In genomic region chr15:52379395-52380111, GRCh38 we compare ENCODE assay signal across 11 cellular contexts.
DNase-seq lines count a peak whose midpoint lies in the region; ATAC-seq and TF ChIP-seq lines count a peak whose summit lies in the region.
"Had no signal": no experiment of that assay in that cellular context is flagged by ENCODE, and none has a peak within 500 bp of the region (broad histone marks: within the 10 kb centered on the region; RNA-seq: fewer than 3 reads in every experiment).

No MANE protein-coding gene starts in this region.

- WGBS in GM23248 (ENCODE audit: low coverage in 1 of 2, low lambda C conversion rate in 2 of 2, missing lambda C conversion rate in 2 of 2), 2 experiments: 85% methylated on average over 14 of the region's 14 CpGs

- DNase-seq in GM13977 (ENCODE audit: low spot score) (peak; percentile 61), SHP77 treated with DMSO at 0.1 percent for 48 hours (lab: John Stamatoyannopoulos, UW) (no peak), GM23248 (no peak), NOMO-1 treated with dmso at 0.1 percent for 144 hours (lab: John Stamatoyannopoulos, UW; ENCODE audit: unreplicated experiment) (no peak)
- DNase-seq in activated T-helper 1 cell treated with anti-CD3 and anti-CD28 coated beads, Interleukin-12 subunit alpha, Interleukin-12 subunit beta, Interleukin-2, Interleukin-4 antibody, amounts not matched to agents 30 ng/mL and 10 ng/mL and 1 ng/mL, durations not matched to agents 14 hours and 24 hours and 36 hours (ENCODE audit: low spot score): no peak
- DNase-seq: DND-41, left ventricle myocardium superior had no signal

- intact Hi-C loops in activated T-helper 1 cell treated with anti-CD3 and anti-CD28 coated beads, Interleukin-12 subunit alpha, Interleukin-12 subunit beta, Interleukin-2, Interleukin-4 antibody, amounts not matched to agents 30 ng/mL and 10 ng/mL and 1 ng/mL, durations not matched to agents 14 hours and 24 hours and 36 hours (cut with micrococcal nuclease): loop anchor here (2.0 kb wide), 2 partner anchors 85 to 179 kb away; no protein-coding TSS in a partner anchor

- peaks cover 30% of the 10 kb centered on the region for H3K4me1 Mint-ChIP-seq in activated T-helper 1 cell treated with anti-CD3 and anti-CD28 coated beads, Interleukin-12 subunit alpha, Interleukin-12 subunit beta, Interleukin-2, Interleukin-4 antibody, amounts not matched to agents 30 ng/mL and 10 ng/mL and 1 ng/mL, durations not matched to agents 14 hours and 24 hours and 36 hours (ENCODE audit: low read depth)

- H3K4me3 ChIP-seq in GM23248: no peak overlapping the region

- ATAC-seq in GM19324 (IDR thresholded peaks at IDR 0.05; ENCODE audit: low FRiP score, unreplicated experiment) (peak; percentile 56), HG02970 (IDR thresholded peaks at IDR 0.05; ENCODE audit: low FRiP score, unreplicated experiment) (peak; percentile 52), SK-N-SH treated with all-trans-retinoic acid at 6 μM for 48 hours (no peak)
- ATAC-seq: left ventricle myocardium superior had no signal

- no peaks in the 10 kb centered on the region for H3K9me3 ChIP-seq in GM23248 (ENCODE audit: low read depth)

- H3K36me3 Mint-ChIP-seq in activated T-helper 1 cell treated with anti-CD3 and anti-CD28 coated beads, Interleukin-12 subunit alpha, Interleukin-12 subunit beta, Interleukin-2, Interleukin-4 antibody, amounts not matched to agents 30 ng/mL and 10 ng/mL and 1 ng/mL, durations not matched to agents 14 hours and 24 hours and 36 hours (ENCODE audit: low read depth): peaks cover 45% of the 10 kb centered on the region

- H3K9me3 Mint-ChIP-seq in activated T-helper 1 cell treated with anti-CD3 and anti-CD28 coated beads, Interleukin-12 subunit alpha, Interleukin-12 subunit beta, Interleukin-2, Interleukin-4 antibody, amounts not matched to agents 30 ng/mL and 10 ng/mL and 1 ng/mL, durations not matched to agents 14 hours and 24 hours and 36 hours: no peaks in the 10 kb centered on the region

- no peaks in the 10 kb centered on the region for H3K9me2 ChIP-seq in GM23248 (ENCODE audit: insufficient read depth)

- no peaks in the 10 kb centered on the region for H4K20me1 ChIP-seq in GM23248 (ENCODE audit: insufficient read depth)

- peak overlapping the region; percentile 43 for H3K27ac Mint-ChIP-seq in activated T-helper 1 cell treated with anti-CD3 and anti-CD28 coated beads, Interleukin-12 subunit alpha, Interleukin-12 subunit beta, Interleukin-2, Interleukin-4 antibody, amounts not matched to agents 30 ng/mL and 10 ng/mL and 1 ng/mL, durations not matched to agents 14 hours and 24 hours and 36 hours

- no peak overlapping the region for H3K4me2 ChIP-seq in GM23248 (ENCODE audit: unreplicated experiment)

- no peaks in the 10 kb centered on the region for H3K79me2 ChIP-seq in GM23248 (ENCODE audit: insufficient read depth)

- H3K27ac ChIP-seq in GM23248: no peak overlapping the region
- H3K27ac ChIP-seq: RWPE1 had no signal

- H3F3A ChIP-seq in GM23248 (ENCODE audit: insufficient read depth): no peaks in the 10 kb centered on the region

- H3K9ac ChIP-seq in GM23248: no peak overlapping the region

- H3K4me3 Mint-ChIP-seq in activated T-helper 1 cell treated with anti-CD3 and anti-CD28 coated beads, Interleukin-12 subunit alpha, Interleukin-12 subunit beta, Interleukin-2, Interleukin-4 antibody, amounts not matched to agents 30 ng/mL and 10 ng/mL and 1 ng/mL, durations not matched to agents 14 hours and 24 hours and 36 hours: no peak overlapping the region

- in situ Hi-C loops in GM13977 (cut with MboI; ENCODE audit: low pct_unique_long_range_greater_than_20kb, low sequenced_read_pairs, unreplicated experiment) (no loop called here), GM23248 (cut with MboI) (no loop called here)

- no peaks in the 10 kb centered on the region for H3K27me3 Mint-ChIP-seq in activated T-helper 1 cell treated with anti-CD3 and anti-CD28 coated beads, Interleukin-12 subunit alpha, Interleukin-12 subunit beta, Interleukin-2, Interleukin-4 antibody, amounts not matched to agents 30 ng/mL and 10 ng/mL and 1 ng/mL, durations not matched to agents 14 hours and 24 hours and 36 hours (ENCODE audit: insufficient read depth)

- no peak for TF ChIP-seq CTCF in GM13977 (IDR thresholded peaks at IDR 0.05; ENCODE audit: extremely low read depth, insufficient read depth, missing control alignments)

- H3K27me3 ChIP-seq in GM23248 (replicated peaks; ENCODE audit: insufficient read depth): no peaks in the 10 kb centered on the region

- no peak overlapping the region for H2AFZ ChIP-seq in GM23248

- H3K4me1 ChIP-seq in GM23248 (ENCODE audit: insufficient read depth): peaks cover 13% of the 10 kb centered on the region

- peaks cover 31% of the 10 kb centered on the region for H3K36me3 ChIP-seq in GM23248 (ENCODE audit: low read depth)

TF ChIP-seq in SK-N-SH treated with all-trans-retinoic acid at 6 μM for 48 hours, 23 proteins besides CTCF, POLR2A, EP300 and RAD21:
- TF ChIP-seq, protein P1, sequence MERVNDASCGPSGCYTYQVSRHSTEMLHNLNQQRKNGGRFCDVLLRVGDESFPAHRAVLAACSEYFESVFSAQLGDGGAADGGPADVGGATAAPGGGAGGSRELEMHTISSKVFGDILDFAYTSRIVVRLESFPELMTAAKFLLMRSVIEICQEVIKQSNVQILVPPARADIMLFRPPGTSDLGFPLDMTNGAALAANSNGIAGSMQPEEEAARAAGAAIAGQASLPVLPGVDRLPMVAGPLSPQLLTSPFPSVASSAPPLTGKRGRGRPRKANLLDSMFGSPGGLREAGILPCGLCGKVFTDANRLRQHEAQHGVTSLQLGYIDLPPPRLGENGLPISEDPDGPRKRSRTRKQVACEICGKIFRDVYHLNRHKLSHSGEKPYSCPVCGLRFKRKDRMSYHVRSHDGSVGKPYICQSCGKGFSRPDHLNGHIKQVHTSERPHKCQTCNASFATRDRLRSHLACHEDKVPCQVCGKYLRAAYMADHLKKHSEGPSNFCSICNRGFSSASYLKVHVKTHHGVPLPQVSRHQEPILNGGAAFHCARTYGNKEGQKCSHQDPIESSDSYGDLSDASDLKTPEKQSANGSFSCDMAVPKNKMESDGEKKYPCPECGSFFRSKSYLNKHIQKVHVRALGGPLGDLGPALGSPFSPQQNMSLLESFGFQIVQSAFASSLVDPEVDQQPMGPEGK (CRISPR knock-in tag; IDR thresholded peaks at IDR 0.05; ENCODE audit: borderline replicate concordance): no peak
- no peak for TF ChIP-seq ZNF565 (CRISPR knock-in tag; conservative IDR thresholded peaks at IDR 0.05; ENCODE audit: low read depth)
- TF ChIP-seq, protein P2, sequence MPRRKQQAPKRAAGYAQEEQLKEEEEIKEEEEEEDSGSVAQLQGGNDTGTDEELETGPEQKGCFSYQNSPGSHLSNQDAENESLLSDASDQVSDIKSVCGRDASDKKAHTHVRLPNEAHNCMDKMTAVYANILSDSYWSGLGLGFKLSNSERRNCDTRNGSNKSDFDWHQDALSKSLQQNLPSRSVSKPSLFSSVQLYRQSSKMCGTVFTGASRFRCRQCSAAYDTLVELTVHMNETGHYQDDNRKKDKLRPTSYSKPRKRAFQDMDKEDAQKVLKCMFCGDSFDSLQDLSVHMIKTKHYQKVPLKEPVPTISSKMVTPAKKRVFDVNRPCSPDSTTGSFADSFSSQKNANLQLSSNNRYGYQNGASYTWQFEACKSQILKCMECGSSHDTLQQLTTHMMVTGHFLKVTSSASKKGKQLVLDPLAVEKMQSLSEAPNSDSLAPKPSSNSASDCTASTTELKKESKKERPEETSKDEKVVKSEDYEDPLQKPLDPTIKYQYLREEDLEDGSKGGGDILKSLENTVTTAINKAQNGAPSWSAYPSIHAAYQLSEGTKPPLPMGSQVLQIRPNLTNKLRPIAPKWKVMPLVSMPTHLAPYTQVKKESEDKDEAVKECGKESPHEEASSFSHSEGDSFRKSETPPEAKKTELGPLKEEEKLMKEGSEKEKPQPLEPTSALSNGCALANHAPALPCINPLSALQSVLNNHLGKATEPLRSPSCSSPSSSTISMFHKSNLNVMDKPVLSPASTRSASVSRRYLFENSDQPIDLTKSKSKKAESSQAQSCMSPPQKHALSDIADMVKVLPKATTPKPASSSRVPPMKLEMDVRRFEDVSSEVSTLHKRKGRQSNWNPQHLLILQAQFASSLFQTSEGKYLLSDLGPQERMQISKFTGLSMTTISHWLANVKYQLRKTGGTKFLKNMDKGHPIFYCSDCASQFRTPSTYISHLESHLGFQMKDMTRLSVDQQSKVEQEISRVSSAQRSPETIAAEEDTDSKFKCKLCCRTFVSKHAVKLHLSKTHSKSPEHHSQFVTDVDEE (CRISPR knock-in tag; IDR thresholded peaks at IDR 0.05): no peak
- no peak for TF ChIP-seq ZNF8 (CRISPR knock-in tag; IDR thresholded peaks at IDR 0.05)
- TF ChIP-seq TCF4 (CRISPR knock-in tag; IDR thresholded peaks at IDR 0.05; ENCODE audit: borderline replicate concordance): no peak
- no peak for TF ChIP-seq PPARA (CRISPR knock-in tag; IDR thresholded peaks at IDR 0.05; ENCODE audit: borderline replicate concordance)
- TF ChIP-seq SNAI2 (CRISPR knock-in tag; IDR thresholded peaks at IDR 0.05): no peak
- no peak for TF ChIP-seq RARB (CRISPR knock-in tag; IDR thresholded peaks at IDR 0.05)
- no peak for TF ChIP-seq TOX (CRISPR knock-in tag; IDR thresholded peaks at IDR 0.05; ENCODE audit: borderline replicate concordance)
- no peak for TF ChIP-seq ARNTL (CRISPR knock-in tag; IDR thresholded peaks at IDR 0.05; ENCODE audit: borderline replicate concordance, low read depth)
- TF ChIP-seq ZFP3 (CRISPR knock-in tag; IDR thresholded peaks at IDR 0.05): no peak
- TF ChIP-seq ZNF70 (CRISPR knock-in tag; IDR thresholded peaks at IDR 0.05): no peak
- no peak for TF ChIP-seq ISL1 (CRISPR knock-in tag; IDR thresholded peaks at IDR 0.05)
- TF ChIP-seq CSDC2 (CRISPR knock-in tag; IDR thresholded peaks at IDR 0.05): no peak
- no peak for TF ChIP-seq ZFP30 (CRISPR knock-in tag; IDR thresholded peaks at IDR 0.05)
- no peak for TF ChIP-seq GLIS3 (CRISPR knock-in tag; IDR thresholded peaks at IDR 0.05)
- TF ChIP-seq OSR1 (CRISPR knock-in tag; IDR thresholded peaks at IDR 0.05): no peak
- TF ChIP-seq, protein P3, sequence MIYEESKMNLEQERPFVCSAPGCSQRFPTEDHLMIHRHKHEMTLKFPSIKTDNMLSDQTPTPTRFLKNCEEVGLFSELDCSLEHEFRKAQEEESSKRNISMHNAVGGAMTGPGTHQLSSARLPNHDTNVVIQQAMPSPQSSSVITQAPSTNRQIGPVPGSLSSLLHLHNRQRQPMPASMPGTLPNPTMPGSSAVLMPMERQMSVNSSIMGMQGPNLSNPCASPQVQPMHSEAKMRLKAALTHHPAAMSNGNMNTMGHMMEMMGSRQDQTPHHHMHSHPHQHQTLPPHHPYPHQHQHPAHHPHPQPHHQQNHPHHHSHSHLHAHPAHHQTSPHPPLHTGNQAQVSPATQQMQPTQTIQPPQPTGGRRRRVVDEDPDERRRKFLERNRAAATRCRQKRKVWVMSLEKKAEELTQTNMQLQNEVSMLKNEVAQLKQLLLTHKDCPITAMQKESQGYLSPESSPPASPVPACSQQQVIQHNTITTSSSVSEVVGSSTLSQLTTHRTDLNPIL (CRISPR knock-in tag; IDR thresholded peaks at IDR 0.05; ENCODE audit: low read depth): no peak
